In the genomic region with DNA sequence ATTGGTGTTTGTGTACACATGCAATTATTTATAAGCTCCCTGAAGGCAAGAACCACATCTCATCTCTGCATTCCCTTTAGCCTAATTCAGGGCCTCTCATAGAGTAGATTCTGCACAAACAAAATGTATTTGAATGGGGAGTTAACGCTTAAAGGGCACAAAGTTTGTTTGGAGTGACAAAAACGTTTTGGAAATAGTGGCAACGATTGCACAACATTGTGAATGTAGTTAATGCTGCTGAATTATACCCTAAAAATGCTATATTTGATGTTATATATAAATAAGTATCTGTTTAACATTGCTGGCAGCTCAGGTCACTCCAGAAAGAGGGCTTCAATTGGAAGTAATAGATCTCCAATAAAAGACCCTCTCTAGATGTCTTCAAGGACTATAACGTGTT, we compare ENCODE assay signal across 34 cellular contexts. TPM values are rescaled to one million over a fixed set of nuclear protein-coding genes. Genes with fewer than 3 reads are reported as not detected.
"Had no signal": no experiment of that assay in that cellular context is flagged by ENCODE, and none has a peak within 500 bp of the region (broad histone marks: within the 10 kb centered on the region; RNA-seq: fewer than 3 reads in every experiment).

No MANE protein-coding gene starts in this region.

- H3K9me3 ChIP-seq: esophagus muscularis mucosa, heart right ventricle had no signal

- H3K27me3 Mint-ChIP-seq: activated CD4-positive, alpha-beta memory T cell treated with anti-CD3 and anti-CD28 coated beads for 36 hours; activated CD4-positive, alpha-beta T cell treated with anti-CD3 and anti-CD28 coated beads for 36 hours; activated CD4-positive, alpha-beta T cell treated with anti-CD3 and anti-CD28 coated beads, Interleukin-2, amount 10 ng/mL, durations not matched to agents 24 days and 14 days; activated CD8-positive, alpha-beta memory T cell treated with anti-CD3 and anti-CD28 coated beads, Interleukin-2, amount 10 ng/mL, durations not matched to agents 7 days and 5 days; activated naive CD8-positive, alpha-beta T cell; central memory CD8-positive, alpha-beta T cell; dendritic cell treated with granulocyte-macrophage colony-stimulating factor and Interleukin-4, amounts not matched to agents 40 ng/mL and 50 ng/mL, for 4 days; T-helper 17 cell had no signal

- DNase-seq: activated CD4-positive, alpha-beta memory T cell treated with anti-CD3 and anti-CD28 coated beads for 36 hours; activated CD4-positive, alpha-beta T cell treated with anti-CD3 and anti-CD28 coated beads for 36 hours; activated CD4-positive, alpha-beta T cell treated with anti-CD3 and anti-CD28 coated beads, Interleukin-2, amount 10 ng/mL, durations not matched to agents 24 days and 14 days; activated CD4-positive, CD25-positive, alpha-beta regulatory T cell; activated CD4-positive, CD25-positive, alpha-beta regulatory T cell treated with anti-CD3 and anti-CD28 coated beads, Interleukin-2, amount 50 U/mL, for 72 hours; activated CD8-positive, alpha-beta memory T cell treated with anti-CD3 and anti-CD28 coated beads, Interleukin-2, amount 10 ng/mL, durations not matched to agents 7 days and 5 days; activated CD8-positive, alpha-beta memory T cell treated with anti-CD3 and anti-CD28 coated beads, Interleukin-2, amount 50 U/mL, for 4 hours; activated CD8-positive, alpha-beta T cell treated with anti-CD3 and anti-CD28 coated beads, Interleukin-2, amount 10 ng/mL, durations not matched to agents 7 days and 5 days; activated effector memory CD4-positive, alpha-beta T cell treated with anti-CD3 and anti-CD28 coated beads, Interleukin-2, amount 50 U/mL, for 16 hours; activated naive CD4-positive, alpha-beta T cell treated with anti-CD3 and anti-CD28 coated beads for 36 hours; activated T-cell treated with anti-CD3 and anti-CD28 coated beads, Interleukin-2, amount 50 U/mL, for 1 hour; activated T-cell treated with anti-CD3 and anti-CD28 coated beads, Interleukin-2, amount 50 U/mL, for 48 hours; amniotic stem cell; anterior cingulate cortex; brain microvascular endothelial cell; dorsolateral prefrontal cortex; effector memory CD4-positive, alpha-beta T cell; endodermal cell; erythroblast; foreskin melanocyte; heart right ventricle; T-helper 1 cell; T-helper 17 cell; T1000 had no signal

- ATAC-seq: activated CD4-positive, alpha-beta T cell treated with anti-CD3 and anti-CD28 coated beads for 36 hours; activated CD8-positive, alpha-beta memory T cell treated with anti-CD3 and anti-CD28 coated beads, Interleukin-2, amount 10 ng/mL, durations not matched to agents 7 days and 5 days; activated CD8-positive, alpha-beta T cell treated with anti-CD3 and anti-CD28 coated beads, Interleukin-2, amount 10 ng/mL, durations not matched to agents 7 days and 5 days; heart right ventricle; T-helper 17 cell had no signal

- H3K9me3 Mint-ChIP-seq: activated CD4-positive, alpha-beta memory T cell treated with anti-CD3 and anti-CD28 coated beads for 36 hours; activated CD4-positive, alpha-beta T cell treated with anti-CD3 and anti-CD28 coated beads, Interleukin-2, amount 10 ng/mL, durations not matched to agents 24 days and 14 days; activated naive CD4-positive, alpha-beta T cell treated with anti-CD3 and anti-CD28 coated beads for 36 hours; activated T-helper 1 cell treated with anti-CD3 and anti-CD28 coated beads, Interleukin-12 subunit alpha, Interleukin-12 subunit beta, Interleukin-2, Interleukin-4 antibody, amounts not matched to agents 30 ng/mL and 10 ng/mL and 1 ng/mL, durations not matched to agents 14 hours and 24 hours and 36 hours; activated T-helper 2 cell treated with anti-CD3 and anti-CD28 coated beads, Interferon-gamma antibody, Interleukin-2, Interleukin-4, amounts not matched to agents 10 μg/mL and 5 μg/mL and 100 μg/mL, durations not matched to agents 14 hours and 24 hours and 36 hours; central memory CD8-positive, alpha-beta T cell; dendritic cell treated with granulocyte-macrophage colony-stimulating factor and Interleukin-4, amounts not matched to agents 40 ng/mL and 50 ng/mL, for 4 days; endodermal cell; T-helper 2 cell treated with Interferon-gamma antibody and Interleukin-4, amounts not matched to agents 5 μg/mL and 100 μg/mL, for 36 hours had no signal

- H3K4me3 ChIP-seq: coronary artery, dorsolateral prefrontal cortex, esophagus muscularis mucosa, heart right ventricle, hepatocyte had no signal

- H3K27ac Mint-ChIP-seq: activated CD4-positive, alpha-beta memory T cell treated with anti-CD3 and anti-CD28 coated beads for 36 hours; activated CD4-positive, alpha-beta T cell treated with anti-CD3 and anti-CD28 coated beads for 36 hours; activated CD4-positive, alpha-beta T cell treated with anti-CD3 and anti-CD28 coated beads, Interleukin-2, amount 10 ng/mL, durations not matched to agents 24 days and 14 days; activated CD8-positive, alpha-beta memory T cell treated with anti-CD3 and anti-CD28 coated beads, Interleukin-2, amount 10 ng/mL, durations not matched to agents 7 days and 5 days; activated CD8-positive, alpha-beta T cell treated with anti-CD3 and anti-CD28 coated beads, Interleukin-2, amount 10 ng/mL, durations not matched to agents 7 days and 5 days; activated naive CD8-positive, alpha-beta T cell; activated T-helper 1 cell treated with anti-CD3 and anti-CD28 coated beads, Interleukin-12 subunit alpha, Interleukin-12 subunit beta, Interleukin-2, Interleukin-4 antibody, amounts not matched to agents 30 ng/mL and 10 ng/mL and 1 ng/mL, durations not matched to agents 14 hours and 24 hours and 36 hours; activated T-helper 2 cell treated with anti-CD3 and anti-CD28 coated beads, Interferon-gamma antibody, Interleukin-2, Interleukin-4, amounts not matched to agents 10 μg/mL and 5 μg/mL and 100 μg/mL, durations not matched to agents 14 hours and 24 hours and 36 hours; dendritic cell treated with granulocyte-macrophage colony-stimulating factor and Interleukin-4, amounts not matched to agents 40 ng/mL and 50 ng/mL, for 4 days; endodermal cell; T-helper 17 cell; T-helper 2 cell treated with Interferon-gamma antibody and Interleukin-4, amounts not matched to agents 5 μg/mL and 100 μg/mL, for 36 hours had no signal

- H3K4me3 Mint-ChIP-seq: activated CD4-positive, alpha-beta memory T cell treated with anti-CD3 and anti-CD28 coated beads for 36 hours; activated CD4-positive, alpha-beta T cell treated with anti-CD3 and anti-CD28 coated beads for 36 hours; activated CD4-positive, alpha-beta T cell treated with anti-CD3 and anti-CD28 coated beads, Interleukin-2, amount 10 ng/mL, durations not matched to agents 24 days and 14 days; activated CD8-positive, alpha-beta memory T cell treated with anti-CD3 and anti-CD28 coated beads, Interleukin-2, amount 10 ng/mL, durations not matched to agents 7 days and 5 days; activated CD8-positive, alpha-beta T cell treated with anti-CD3 and anti-CD28 coated beads, Interleukin-2, amount 10 ng/mL, durations not matched to agents 7 days and 5 days; activated naive CD4-positive, alpha-beta T cell treated with anti-CD3 and anti-CD28 coated beads for 36 hours; activated naive CD8-positive, alpha-beta T cell; activated T-helper 1 cell treated with anti-CD3 and anti-CD28 coated beads, Interleukin-12 subunit alpha, Interleukin-12 subunit beta, Interleukin-2, Interleukin-4 antibody, amounts not matched to agents 30 ng/mL and 10 ng/mL and 1 ng/mL, durations not matched to agents 14 hours and 24 hours and 36 hours; central memory CD8-positive, alpha-beta T cell; dendritic cell treated with granulocyte-macrophage colony-stimulating factor and Interleukin-4, amounts not matched to agents 40 ng/mL and 50 ng/mL, for 4 days; endodermal cell; T-helper 2 cell treated with Interferon-gamma antibody and Interleukin-4, amounts not matched to agents 5 μg/mL and 100 μg/mL, for 36 hours had no signal

- H3K27me3 ChIP-seq: brain microvascular endothelial cell, dorsolateral prefrontal cortex, esophagus muscularis mucosa, heart right ventricle, hepatocyte had no signal

- H3K27ac ChIP-seq: brain microvascular endothelial cell, coronary artery, dorsolateral prefrontal cortex, esophagus muscularis mucosa, heart right ventricle had no signal

RNA-seq across cellular contexts. Expression of a gene that starts 51.8 kb away (rescaled TPM):
- total RNA-seq: fibroblast of lung had no signal
